Comparison of ENCODE assay signal across 8 cellular contexts in the genomic region with DNA sequence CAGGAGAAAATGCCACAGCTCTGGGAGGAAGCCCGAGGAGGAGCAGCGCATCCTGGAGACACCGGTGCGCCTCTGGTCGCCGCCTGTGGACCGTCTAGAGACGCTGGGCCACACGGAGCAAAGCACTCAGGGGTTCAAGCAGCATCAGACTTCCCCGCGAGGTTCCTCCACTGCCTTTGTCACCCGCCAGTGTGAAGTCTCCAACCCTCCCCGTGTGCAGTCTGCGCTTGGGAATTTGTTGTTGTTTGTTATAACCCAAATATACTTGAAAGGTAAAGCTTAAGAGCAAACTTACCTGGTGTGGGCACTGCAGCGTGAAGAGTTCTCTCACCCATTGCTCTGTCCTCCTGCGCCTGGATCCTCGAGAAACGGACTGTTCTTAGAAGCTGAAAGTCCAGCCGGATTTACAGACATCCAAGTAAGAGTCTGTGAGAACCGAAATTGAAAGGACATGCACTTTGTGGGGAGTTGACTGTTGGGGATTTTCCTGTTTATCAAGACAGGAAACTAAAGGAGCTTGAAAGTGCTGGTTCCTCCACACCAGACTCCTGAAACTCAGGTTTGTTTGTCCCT. TPM values are rescaled to one million over a fixed set of nuclear protein-coding genes. Genes with fewer than 3 reads are reported as not detected.
DNase-seq lines count a peak whose midpoint lies in the region; ATAC-seq and TF ChIP-seq lines count a peak whose summit lies in the region.

Gene GBP4, minus strand, starts transcription at position 443 of the 573 bp plus-strand sequence. Its CDS starts 108 bp downstream, at position 335.

- H3K9me3 ChIP-seq in adrenal gland (replicated peaks in 1 of 3) = no peaks in the 10 kb centered on the region

- TF ChIP-seq POLR2A in adrenal gland (IDR thresholded peaks at IDR 0.05) = peak in 1 of 2 donors; percentile 24

- no peaks in the 10 kb centered on the region for H3K9me3 Mint-ChIP-seq in osteocyte (ENCODE audit: unreplicated experiment)

- peak within 1 kb of the TSS; percentile 18 to 64 (median 51) for H3K4me3 ChIP-seq in adrenal gland

- DNase-seq in adrenal gland (peak; percentile 20 to 57 (median 29)), inferior parietal cortex (ENCODE audit: extremely low spot score) (peak; percentile 8), NCI-H1092 (lab: John Stamatoyannopoulos, UW) (no peak), osteocyte (ENCODE audit: extremely low spot score, unreplicated experiment) (no peak)
- DNase-seq in stimulated activated CD4-positive, alpha-beta T cell treated with anti-CD3 and anti-CD28 coated beads, Interleukin-15, amount 100 ng/mL, for 24 hours = peak; percentile 61

- no peak within 1 kb of the TSS for H3K4me3 Mint-ChIP-seq in osteocyte (ENCODE audit: unreplicated experiment)

- H3K27me3 ChIP-seq in adrenal gland = no peaks in the 10 kb centered on the region

- no peaks in the 10 kb centered on the region for H3K36me3 ChIP-seq in adrenal gland (replicated peaks in 1 of 2)

- no peaks in the 10 kb centered on the region for H3K4me1 Mint-ChIP-seq in osteocyte (ENCODE audit: unreplicated experiment)

- H3K36me3 Mint-ChIP-seq in osteocyte (ENCODE audit: unreplicated experiment) = no peaks in the 10 kb centered on the region

- H3K27ac Mint-ChIP-seq in osteocyte (ENCODE audit: unreplicated experiment) = no peak within 1 kb of the TSS

- intact Hi-C loops in T-helper 1 cell treated with Interleukin-12 subunit alpha and Interleukin-12 subunit beta and Interleukin-4 antibody, amounts not matched to agents 30 ng/mL and 1 ng/mL, for 36 hours (cut with micrococcal nuclease) = loop anchor here (1.0 to 5.0 kb wide), 10 partner anchors 60 to 409 kb away; partner anchors contain the start of genes GBP1, GBP2 and GBP3
- intact Hi-C loops in adrenal gland (cut with DNase I) = no loop called here

- peaks cover 0 to 13% of the 10 kb centered on the region in 2 donors for H3K4me1 ChIP-seq in adrenal gland (replicated peaks in 1 of 2)

- TF ChIP-seq CTCF in adrenal gland (IDR thresholded peaks at IDR 0.05) = no peak
- no peak for TF ChIP-seq CTCF in osteocyte (IDR thresholded peaks at IDR 0.05)

- H3K27ac ChIP-seq in adrenal gland = peak within 1 kb of the TSS in 4 of 5 donors; percentile 63 to 87 (median 72)

- no peaks in the 10 kb centered on the region for H3K27me3 Mint-ChIP-seq in osteocyte (ENCODE audit: unreplicated experiment)

- WGBS in adrenal gland, 4 donors = 7 to 25% (median 21%) methylated on average over 16 to 20 of the region's 20 CpGs

- ATAC-seq in GM18502 (IDR thresholded peaks at IDR 0.05; ENCODE audit: poor library complexity, unreplicated experiment) = peak; percentile 67
- ATAC-seq in HG02798 (IDR thresholded peaks at IDR 0.05; ENCODE audit: poor library complexity, unreplicated experiment) = peak; percentile 57

RNA-seq across cellular contexts. Expression of gene GBP4, which starts in this region (rescaled TPM):
- total RNA-seq in T-helper 1 cell treated with Interleukin-12 subunit alpha and Interleukin-12 subunit beta and Interleukin-4 antibody, amounts not matched to agents 30 ng/mL and 1 ng/mL, for 36 hours = 147 and 150 TPM in 2 replicates
- 10 to 100 TPM in 3 of 8 donors, 1 to 10 TPM in 5; 4.8 to 63.5 (median 8.8) TPM for total RNA-seq in adrenal gland
- 1 to 10 TPM; 6.2 to 8.9 (median 6.8) TPM for polyA plus RNA-seq in adrenal gland
- not detected in 2 replicates for total RNA-seq in osteocyte

Comparison
In these comparisons a context has a peak if more than half of its experiments do, and no peak if none do; other contexts are left out.
1. DNase-seq: peak in adrenal gland (7 of 7), inferior parietal cortex (single experiment) and stimulated activated CD4-positive, alpha-beta T cell treated with anti-CD3 and anti-CD28 coated beads, Interleukin-15, amount 100 ng/mL, for 24 hours (single experiment); none in NCI-H1092 (single experiment) and osteocyte (single experiment).